21 cellular contexts compared by ENCODE assay signal in the genomic region with DNA sequence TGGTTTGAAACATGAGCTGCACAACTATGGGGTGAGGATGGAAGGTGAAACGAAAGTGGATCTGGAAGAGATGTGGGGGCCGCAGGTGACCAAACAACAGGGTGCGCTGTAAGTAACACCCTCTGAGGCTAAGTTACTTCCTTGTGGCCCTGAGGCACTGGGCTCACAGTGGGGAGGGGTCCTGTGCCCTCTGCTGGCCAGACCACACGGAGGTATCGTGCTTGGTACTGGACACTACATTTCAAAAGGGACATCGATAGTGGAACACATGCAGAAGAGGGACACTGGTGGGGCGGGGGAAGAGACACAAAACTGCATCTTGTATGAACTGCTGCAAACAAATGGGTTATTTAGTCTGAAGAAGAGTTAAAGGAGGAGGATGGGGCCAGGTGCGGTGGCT.
"Had no signal": no experiment of that assay in that cellular context is flagged by ENCODE, and none has a peak within 500 bp of the region (broad histone marks: within the 10 kb centered on the region; RNA-seq: fewer than 3 reads in every experiment).

No MANE protein-coding gene starts in this region.

- H3K27ac ChIP-seq: body of pancreas, cardiac muscle cell, epithelial cell of prostate, gastroesophageal sphincter, psoas muscle, right atrium auricular region, transverse colon had no signal

- H3K4me1 Mint-ChIP-seq: activated B cell treated with CpG ODN at 0.5 μM for 24 hours; activated CD4-positive, alpha-beta T cell treated with anti-CD3 and anti-CD28 coated beads for 36 hours; activated naive CD8-positive, alpha-beta T cell treated with anti-CD3 and anti-CD28 coated beads, Interleukin-2, amount 50 U/mL, for 24 hours; stimulated activated effector memory CD8-positive, alpha-beta T cell treated with anti-CD3 and anti-CD28 coated beads, Interleukin-12 subunit alpha, Interleukin-12 subunit beta, amount 100 ng/mL, for 72 hours had no signal

- H3K36me3 Mint-ChIP-seq: stimulated activated effector memory CD8-positive, alpha-beta T cell treated with anti-CD3 and anti-CD28 coated beads, Interleukin-12 subunit alpha, Interleukin-12 subunit beta, amount 100 ng/mL, for 72 hours had no signal

- H3K4me1 ChIP-seq: body of pancreas, gastroesophageal sphincter, psoas muscle, right atrium auricular region, transverse colon had no signal

- ATAC-seq: activated CD4-positive, alpha-beta T cell treated with anti-CD3 and anti-CD28 coated beads for 36 hours; activated naive CD8-positive, alpha-beta T cell treated with anti-CD3 and anti-CD28 coated beads, Interleukin-2, amount 50 U/mL, for 24 hours; body of pancreas; gastroesophageal sphincter; left colon; mucosa of descending colon; psoas muscle; stimulated activated effector memory CD8-positive, alpha-beta T cell treated with anti-CD3 and anti-CD28 coated beads, Interleukin-12 subunit alpha, Interleukin-12 subunit beta, amount 100 ng/mL, for 72 hours had no signal

- H3K9me3 Mint-ChIP-seq: activated B cell treated with CpG ODN at 0.5 μM for 24 hours; activated naive CD8-positive, alpha-beta T cell treated with anti-CD3 and anti-CD28 coated beads, Interleukin-2, amount 50 U/mL, for 24 hours; stimulated activated effector memory CD8-positive, alpha-beta T cell treated with anti-CD3 and anti-CD28 coated beads, Interleukin-12 subunit alpha, Interleukin-12 subunit beta, amount 100 ng/mL, for 72 hours had no signal

- H3K4me3 Mint-ChIP-seq: activated B cell treated with CpG ODN at 0.5 μM for 24 hours; activated CD4-positive, alpha-beta T cell treated with anti-CD3 and anti-CD28 coated beads for 36 hours; activated naive CD8-positive, alpha-beta T cell treated with anti-CD3 and anti-CD28 coated beads, Interleukin-2, amount 50 U/mL, for 24 hours; stimulated activated effector memory CD8-positive, alpha-beta T cell treated with anti-CD3 and anti-CD28 coated beads, Interleukin-12 subunit alpha, Interleukin-12 subunit beta, amount 100 ng/mL, for 72 hours had no signal

- H3K27me3 ChIP-seq: body of pancreas, cardiac muscle cell, right atrium auricular region had no signal

- H3K4me3 ChIP-seq: body of pancreas, cardiac muscle cell, gastroesophageal sphincter, mucosa of descending colon, psoas muscle, right atrium auricular region, transverse colon had no signal

- DNase-seq: activated B cell treated with CpG ODN at 0.5 μM for 24 hours; activated CD4-positive, alpha-beta T cell treated with anti-CD3 and anti-CD28 coated beads for 36 hours; activated CD4-positive, alpha-beta T cell treated with anti-CD3 and anti-CD28 coated beads, Interleukin-2, amount 50 U/mL, for 48 hours; activated naive CD4-positive, alpha-beta T cell treated with anti-CD3 and anti-CD28 coated beads, Interleukin-2, amount 50 U/mL, for 16 hours; activated naive CD8-positive, alpha-beta T cell treated with anti-CD3 and anti-CD28 coated beads, Interleukin-2, amount 50 U/mL, for 24 hours; activated T-cell treated with anti-CD3 and anti-CD28 coated beads, Interleukin-2, amount 50 U/mL, for 48 hours; body of pancreas; cortex of kidney; head of caudate nucleus; mesenchymal stem cell; mucosa of descending colon; stimulated activated CD4-positive, alpha-beta T cell treated with anti-CD3 and anti-CD28 coated beads, Interleukin-2, amount 100 ng/mL, for 24 hours; T-helper 1 cell; transverse colon had no signal

- H3K9me3 ChIP-seq: body of pancreas, gastroesophageal sphincter, mucosa of descending colon, psoas muscle, right atrium auricular region, transverse colon had no signal

- H3K27ac Mint-ChIP-seq: activated B cell treated with CpG ODN at 0.5 μM for 24 hours; activated CD4-positive, alpha-beta T cell treated with anti-CD3 and anti-CD28 coated beads for 36 hours; activated naive CD8-positive, alpha-beta T cell treated with anti-CD3 and anti-CD28 coated beads, Interleukin-2, amount 50 U/mL, for 24 hours; stimulated activated effector memory CD8-positive, alpha-beta T cell treated with anti-CD3 and anti-CD28 coated beads, Interleukin-12 subunit alpha, Interleukin-12 subunit beta, amount 100 ng/mL, for 72 hours had no signal
